In the genomic region with DNA sequence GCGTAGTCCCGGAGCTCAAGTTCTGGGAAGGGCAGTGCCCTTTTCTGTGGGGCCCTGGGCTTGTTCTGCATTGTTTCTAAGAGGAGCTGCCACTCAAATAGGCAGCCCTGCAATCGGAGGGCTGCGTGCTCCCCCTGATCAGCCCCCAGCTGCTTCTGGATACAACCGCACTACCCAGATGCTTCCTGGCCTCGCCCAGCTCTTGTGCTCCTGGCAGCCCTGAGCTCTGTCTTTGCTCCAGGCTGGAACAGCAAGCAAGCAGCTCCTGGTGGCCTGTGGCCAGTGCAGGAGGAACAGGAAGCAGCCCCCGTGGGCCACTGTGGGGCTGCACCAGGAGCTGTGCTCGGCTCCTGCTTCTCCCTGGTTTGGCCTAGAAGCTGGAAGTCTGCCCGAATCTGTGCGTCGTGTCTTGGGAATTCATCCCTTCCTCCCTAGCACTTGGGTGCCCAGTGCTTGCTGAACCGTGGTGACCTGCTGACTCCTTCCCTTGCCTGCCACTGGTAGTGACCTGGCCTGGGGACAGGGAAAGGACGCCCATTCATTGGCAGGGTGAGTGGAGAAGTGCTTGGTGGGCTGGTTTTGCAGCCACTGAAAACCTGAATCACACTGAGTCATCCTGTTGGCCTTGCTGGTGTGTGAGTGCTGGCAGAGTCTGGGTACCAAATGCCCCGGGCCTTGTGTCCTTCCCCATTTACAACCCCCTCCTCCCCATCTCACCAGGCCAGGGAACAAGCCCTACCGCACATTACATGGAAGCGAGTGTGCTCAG, we compare ENCODE assay signal across 10 cellular contexts. TPM values are rescaled to one million over a fixed set of nuclear protein-coding genes. Genes with fewer than 3 reads are reported as not detected.
DNase-seq lines count a peak whose midpoint lies in the region; ATAC-seq and TF ChIP-seq lines count a peak whose summit lies in the region.
"Had no signal": no experiment of that assay in that cellular context is flagged by ENCODE, and none has a peak within 500 bp of the region (broad histone marks: within the 10 kb centered on the region; RNA-seq: fewer than 3 reads in every experiment).

No MANE protein-coding gene starts in this region.

- DNase-seq in EH (ENCODE audit: low read depth) = peak; percentile 95
- peak; percentile 100 for DNase-seq in RPMI7951 (ENCODE audit: low read depth)
- peak; percentile 83 to 86 for DNase-seq in foreskin fibroblast
- peak; percentile 80 to 95 for DNase-seq in psoas muscle
- DNase-seq in SHP77 (lab: John Stamatoyannopoulos, UW) = no peak
- DNase-seq in T-helper 2 cell = no peak

- H3K9me3 ChIP-seq in psoas muscle = no peaks in the 10 kb centered on the region

- H3K4me1 ChIP-seq in psoas muscle = peaks cover 34% of the 10 kb centered on the region

- 9 to 22% (median 12%) methylated on average over 15 to 16 of the region's 16 CpGs for WGBS in psoas muscle, 3 donors

- no peaks in the 10 kb centered on the region for H3K36me3 ChIP-seq in psoas muscle (ENCODE audit: insufficient read depth in 1 of 2, low read depth in 1 of 2)

- intact Hi-C loops in psoas muscle (cut with DNase I) = loop anchor here in 1 of 2 donors (5.0 kb wide), 1 partner anchor 50 kb away; a partner anchor contains a TSS

- no peaks in the 10 kb centered on the region for H3K27me3 ChIP-seq in psoas muscle (ENCODE audit: insufficient read depth in 3 of 3, low read length in 2 of 3)

- H3K4me3 ChIP-seq in foreskin fibroblast (ENCODE audit: low read depth in 1 of 2, low read length in 2 of 2) (no peak overlapping the region), psoas muscle (peak overlapping the region; percentile 38)
- H3K4me3 ChIP-seq: skin epidermis had no signal

- ATAC-seq in psoas muscle (peak; percentile 71 to 77 (median 75)), GM19328 (IDR thresholded peaks at IDR 0.05; ENCODE audit: unreplicated experiment) (no peak)
- no peak for ATAC-seq in activated CD4-positive, CD25-positive, alpha-beta regulatory T cell treated with anti-CD3 and anti-CD28 coated beads, Interleukin-2, amount 50 U/mL, for 24 hours

- H3K27ac ChIP-seq in psoas muscle = peak overlapping the region; percentile 91

- TF ChIP-seq CTCF in foreskin fibroblast (IDR thresholded peaks at IDR 0.05; ENCODE audit: low read depth, low read length) (no peak), psoas muscle (IDR thresholded peaks at IDR 0.05) (no peak)

RNA-seq across cellular contexts. Expression of a gene that starts 27.3 kb away (rescaled TPM):
- total RNA-seq in RPMI7951 (2014; rRNA removed; shearing (Covaris generic)) = 0.36 TPM in 1 of 2 replicates, not detected in the other
- under 1 TPM in 3 of 4 donors, not detected in 1; 0.18 to 0.36 (median 0.22) TPM for total RNA-seq in psoas muscle
- under 1 TPM; 0.35 to 0.97 (median 0.82) TPM for polyA plus RNA-seq in psoas muscle
- total RNA-seq: activated naive CD4-positive, alpha-beta T cell treated with anti-CD3 and anti-CD28 coated beads, Interleukin-2, amount 50 U/mL, for 72 hours had no signal

RNA-seq across cellular contexts. Expression of a gene that starts 49.1 kb away (rescaled TPM):
- total RNA-seq in RPMI7951 (2014; rRNA removed; shearing (Covaris generic)) = 22.6 and 25.0 TPM in 2 replicates
- 100 to 1,000 TPM; 109 to 382 (median 250) TPM for total RNA-seq in psoas muscle
- polyA plus RNA-seq in psoas muscle = 100 to 1,000 TPM in 2 of 3 donors, 10 to 100 TPM in 1; 82.0 to 291 (median 146) TPM

Comparison
In these comparisons a context has a peak if more than half of its experiments do, and no peak if none do; other contexts are left out.
1. DNase-seq: peak in EH (single experiment), RPMI7951 (single experiment), foreskin fibroblast (2 of 2) and psoas muscle (2 of 2); none in SHP77 (0 of 2) and T-helper 2 cell (0 of 5).
2. ATAC-seq: peak in psoas muscle (4 of 4); none in GM19328 (single experiment) and activated CD4-positive, CD25-positive, alpha-beta regulatory T cell treated with anti-CD3 and anti-CD28 coated beads, Interleukin-2, amount 50 U/mL, for 24 hours (0 of 2).